ENCODE assay signal across 8 cellular contexts in genomic region chr12:98698603-98699463, GRCh38. TPM values are rescaled to one million over a fixed set of nuclear protein-coding genes. Genes with fewer than 3 reads are reported as not detected.
DNase-seq lines count a peak whose midpoint lies in the region; TF ChIP-seq lines count a peak whose summit lies in the region.

No MANE protein-coding gene starts in this region.

- CTCF ChIA-PET in SK-N-SH (lab: Yijun Ruan, JAX): interaction anchor here (0.5 to 2.6 kb wide), 42 partner anchors 9 to 303 kb away, joined by 3 to 49 read pairs (median 4); no protein-coding TSS in a partner anchor

- no peaks in the 10 kb centered on the region for H3K9me2 ChIP-seq in SK-N-SH

- 0 out of 2 replicates have a peak, but pooled peaks cover 3% of the 10 kb centered on the region for H3K9me3 ChIP-seq in SK-N-SH

- H3K79me2 ChIP-seq in SK-N-SH (ENCODE audit: insufficient read depth): no peaks in the 10 kb centered on the region

- POLR2A ChIA-PET in SK-N-SH (lab: Yijun Ruan, JAX): no interaction called here

- no peak overlapping the region for H3K9ac ChIP-seq in SK-N-SH

- H3K4me1 ChIP-seq in SK-N-SH (ENCODE audit: control insufficient read depth in 1 of 2, insufficient read depth in 2 of 2, low read depth in 1 of 2, low read length in 1 of 2): peaks cover 0 to 3% of the 10 kb centered on the region in 2 experiments; a peak in 2 of 4 replicates

- H3K4me2 ChIP-seq in SK-N-SH: no peak overlapping the region

- no peak overlapping the region for H2AFZ ChIP-seq in SK-N-SH (ENCODE audit: low read depth)

- H3K27ac ChIP-seq in SK-N-SH (ENCODE audit: low read depth in 2 of 2, low read length in 1 of 2): no peak overlapping the region

- H3K4me3 ChIP-seq in H7 (ENCODE audit: insufficient read depth, low read depth, low read length): no peak overlapping the region
- H3K4me3 ChIP-seq in SK-N-SH (ENCODE audit: low read depth in 2 of 2, low read length in 1 of 2): no peak overlapping the region

- DNase-seq in SIG-M5 treated with dmso at 0.1 percent for 504 hours (lab: John Stamatoyannopoulos, UW; ENCODE audit: unreplicated experiment) (peak; percentile 88), SIG-M5 (lab: John Stamatoyannopoulos, UW) (no peak), H7 (peak; percentile 56), LoVo (ENCODE audit: low spot score) (peak; percentile 67), SK-N-SH (peak; percentile 65), astrocyte of the hippocampus (ENCODE audit: low read depth, low spot score) (peak; percentile 63), iPS-NIHi11 (ENCODE audit: low spot score) (peak; percentile 38)
- peak; percentile 34 to 36 for DNase-seq in stimulated activated CD4-positive, alpha-beta T cell treated with anti-CD3 and anti-CD28 coated beads, Interleukin-2, amount 100 ng/mL, for 48 hours

- peak; percentile 89 for TF ChIP-seq RAD21 in SK-N-SH (IDR thresholded peaks at IDR 0.05; ENCODE audit: low read length)

- H4K20me1 ChIP-seq in SK-N-SH (ENCODE audit: insufficient read depth): no peaks in the 10 kb centered on the region

- H3K27me3 ChIP-seq in H7 (ENCODE audit: control insufficient read depth, insufficient read depth, low read length): no peaks in the 10 kb centered on the region
- no peaks in the 10 kb centered on the region for H3K27me3 ChIP-seq in SK-N-SH (ENCODE audit: insufficient read depth)

- no peak for TF ChIP-seq EP300 in SK-N-SH (IDR thresholded peaks at IDR 0.05; ENCODE audit: borderline replicate concordance in 1 of 2, low read depth in 1 of 2, low read length in 1 of 2)

- 46% methylated on average over 6 of the region's 6 CpGs for WGBS in SK-N-SH (ENCODE audit: low lambda C conversion rate)

- H3K36me3 ChIP-seq in H7 (replicated peaks; ENCODE audit: control insufficient read depth, insufficient read depth, low read length) (no peaks in the 10 kb centered on the region), SK-N-SH (replicated peaks in 1 of 2; ENCODE audit: control insufficient read depth in 1 of 2, insufficient read depth in 2 of 2, low read length in 1 of 2) (peaks cover 15 to 47% of the 10 kb centered on the region in 2 experiments)

- peak; percentile 74 for TF ChIP-seq CTCF in SK-N-SH (IDR thresholded peaks at IDR 0.05)

- H3F3A ChIP-seq in SK-N-SH (replicated peaks; ENCODE audit: insufficient read depth): peaks cover 11% of the 10 kb centered on the region

TF ChIP-seq in SK-N-SH, 30 proteins besides CTCF, POLR2A, EP300 and RAD21:
- TF ChIP-seq FOXJ3 (CRISPR knock-in tag; IDR thresholded peaks at IDR 0.05) (no peak), SMC3 (IDR thresholded peaks at IDR 0.05; ENCODE audit: low read depth, low read length) (peak; percentile 83)

RNA-seq across cellular contexts. Expression of gene APAF1, which starts 53.7 kb away (rescaled TPM):
- total RNA-seq in H7 (2014; rRNA removed; shearing (Covaris generic)): 15.5 and 18.3 TPM in 2 replicates
- polyA plus RNA-seq in SK-N-SH (2012; rRNA removed): 3.3 and 4.1 TPM in 2 replicates
- 3.6 TPM in 2 replicates for polyA plus RNA-seq in SK-N-SH (2012; cell fraction: cytosol; rRNA removed)
- polyA plus RNA-seq in SK-N-SH (2012; cell fraction: nucleus; rRNA removed): 3.9 and 7.2 TPM in 2 replicates

RNA-seq across cellular contexts. Expression of gene IKBIP, which starts 54.2 kb away (rescaled TPM):
- 11.0 and 16.9 TPM in 2 replicates for total RNA-seq in H7 (2014; rRNA removed; shearing (Covaris generic))
- 25.2 and 26.4 TPM in 2 replicates for polyA plus RNA-seq in SK-N-SH (2012; rRNA removed)
- 33.7 and 47.2 TPM in 2 replicates for polyA plus RNA-seq in SK-N-SH (2012; cell fraction: cytosol; rRNA removed)
- polyA plus RNA-seq in SK-N-SH (2012; cell fraction: nucleus; rRNA removed): 12.8 and 13.0 TPM in 2 replicates
